11 cellular contexts compared by ENCODE assay signal in the genomic region with DNA sequence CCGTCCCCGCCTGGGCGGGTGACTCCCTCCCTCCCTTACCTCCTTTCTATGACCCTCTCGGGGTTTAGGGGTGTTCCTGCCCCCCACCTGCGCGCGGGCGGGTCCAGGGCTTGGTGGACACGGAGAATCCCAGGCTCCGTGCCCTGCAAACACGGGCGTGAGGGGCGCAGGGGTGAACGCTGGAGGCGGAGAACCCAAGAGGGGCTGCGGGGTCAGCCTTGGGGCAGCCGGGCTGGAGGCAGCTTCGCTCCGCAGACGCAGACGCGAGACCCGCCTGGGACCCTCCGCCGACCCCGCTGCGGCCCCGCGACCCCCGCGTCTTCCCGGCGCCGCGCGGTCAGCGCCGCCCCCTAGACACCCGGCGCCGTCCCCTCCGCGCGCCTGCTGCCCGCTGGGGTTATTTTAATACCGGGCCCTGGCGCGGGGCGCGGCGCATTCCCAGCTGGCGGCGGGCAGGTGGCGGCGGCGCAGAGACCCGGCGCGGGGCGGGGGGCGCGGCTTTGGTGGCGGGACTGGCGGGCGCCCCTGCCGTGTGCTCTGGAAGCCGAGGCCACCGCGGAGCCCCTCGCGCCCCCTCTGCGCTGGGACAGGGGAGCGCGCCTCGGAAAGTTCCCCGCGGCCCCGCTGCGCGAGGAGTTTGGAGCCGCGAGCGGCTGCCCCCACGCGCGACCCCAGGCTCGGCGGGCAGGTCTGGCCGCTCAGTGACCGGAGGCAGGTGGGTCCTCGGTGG. TPM values are rescaled to one million over a fixed set of nuclear protein-coding genes. Genes with fewer than 3 reads are reported as not detected.
DNase-seq lines count a peak whose midpoint lies in the region; ATAC-seq and TF ChIP-seq lines count a peak whose summit lies in the region.
"Had no signal": no experiment of that assay in that cellular context is flagged by ENCODE, and none has a peak within 500 bp of the region (broad histone marks: within the 10 kb centered on the region; RNA-seq: fewer than 3 reads in every experiment).

A gene (plus strand): TSS at position 433 of the 730 bp plus-strand sequence. CDS start 2,560 bp downstream, outside the sequence.

- DNase-seq in epithelial cell of proximal tubule (ENCODE audit: low read depth) (no peak), nephron progenitor cell (peak; percentile 79), NCI-H510A (lab: John Stamatoyannopoulos, UW) (no peak), NOMO-1 treated with DMSO at 0.1 percent for 48 hours (lab: John Stamatoyannopoulos, UW; ENCODE audit: unreplicated experiment) (no peak)
- DNase-seq: activated CD4-positive, CD25-positive, alpha-beta regulatory T cell; foreskin melanocyte had no signal

- no peaks in the 10 kb centered on the region; a peak in 1 of 22 replicates for H3K9me3 ChIP-seq in BLaER1 treated with 17β-estradiol and CSF1 and Interleukin-3, amounts not matched to agents 10 nM and 100 nM (replicated peaks in 1 of 11)

- H3K27me3 ChIP-seq in BLaER1 treated with 17β-estradiol and CSF1 and Interleukin-3, amounts not matched to agents 10 nM and 100 nM: peaks cover 39 to 79% (median 58%) of the 10 kb centered on the region in 11 experiments
- no peaks in the 10 kb centered on the region for H3K27me3 ChIP-seq in KMS-11 (ENCODE audit: insufficient read depth, low read depth)

- H3K27me3 Mint-ChIP-seq in nephron progenitor cell (ENCODE audit: low read depth, poor library complexity): peaks cover 25% of the 10 kb centered on the region

- H4K20me1 ChIP-seq in BLaER1 treated with 17β-estradiol and CSF1 and Interleukin-3, amounts not matched to agents 10 nM and 100 nM: peaks cover 0 to 28% (median 11%) of the 10 kb centered on the region in 11 experiments; a peak in 8 of 22 replicates
- no peaks in the 10 kb centered on the region for H4K20me1 ChIP-seq in KMS-11 (ENCODE audit: insufficient read depth)

- peaks cover 44% of the 10 kb centered on the region for H3K4me1 Mint-ChIP-seq in nephron progenitor cell

- H3K79me2 ChIP-seq in KMS-11 (ENCODE audit: insufficient read depth, low read depth): no peaks in the 10 kb centered on the region

- no peaks in the 10 kb centered on the region for H3K36me3 ChIP-seq in BLaER1 treated with 17β-estradiol and CSF1 and Interleukin-3, amounts not matched to agents 10 nM and 100 nM
- no peaks in the 10 kb centered on the region for H3K36me3 ChIP-seq in KMS-11 (ENCODE audit: insufficient read depth)

- H3K9ac ChIP-seq in BLaER1 treated with 17β-estradiol and CSF1 and Interleukin-3, amounts not matched to agents 10 nM and 100 nM: peak within 1 kb of the TSS in 9 of 11 experiments; percentile 4 to 67 (median 33); a peak in 13 of 22 replicates
- H3K9ac ChIP-seq in KMS-11: peak within 1 kb of the TSS; percentile 71

- H3K27ac ChIP-seq in BLaER1 treated with 17β-estradiol and CSF1 and Interleukin-3, amounts not matched to agents 10 nM and 100 nM: peak within 1 kb of the TSS in 4 of 11 experiments; percentile 40 to 50 (median 44); a peak in 7 of 22 replicates
- H3K27ac ChIP-seq in KMS-11: peak within 1 kb of the TSS; percentile 83

- H3K4me1 ChIP-seq in BLaER1 treated with 17β-estradiol and CSF1 and Interleukin-3, amounts not matched to agents 10 nM and 100 nM: peaks cover 42 to 54% (median 47%) of the 10 kb centered on the region in 10 experiments
- H3K4me1 ChIP-seq in KMS-11 (ENCODE audit: low read depth, poor library complexity, severe bottlenecking): peaks cover 38% of the 10 kb centered on the region

- H3K27ac Mint-ChIP-seq in nephron progenitor cell: peak within 1 kb of the TSS; percentile 74

- H3K4me3 Mint-ChIP-seq in nephron progenitor cell: peak within 1 kb of the TSS; percentile 80

- H3K4me3 ChIP-seq in BLaER1 treated with 17β-estradiol and CSF1 and Interleukin-3, amounts not matched to agents 10 nM and 100 nM: peak within 1 kb of the TSS; percentile 28 to 54 (median 42); a peak in 19 of 20 replicates
- no peak within 1 kb of the TSS for H3K4me3 ChIP-seq in KMS-11 (IDR thresholded peaks at IDR 0.05; ENCODE audit: insufficient read depth, low read depth, low read length)
- H3K4me3 ChIP-seq in epithelial cell of proximal tubule (ENCODE audit: low read depth, low read length): peak within 1 kb of the TSS; percentile 43

- H2AFZ ChIP-seq in KMS-11 (ENCODE audit: low read depth): peak within 1 kb of the TSS; percentile 100

- no peak for TF ChIP-seq CTCF in KMS-11 (conservative IDR thresholded peaks at IDR 0.05; ENCODE audit: low read depth, low read length)
- no peak for TF ChIP-seq CTCF in epithelial cell of proximal tubule (conservative IDR thresholded peaks at IDR 0.05; ENCODE audit: low read depth, low read length)
- no peak for TF ChIP-seq CTCF in nephron progenitor cell (IDR thresholded peaks at IDR 0.05)

- peaks cover 4% of the 10 kb centered on the region for H3K36me3 Mint-ChIP-seq in nephron progenitor cell (ENCODE audit: low read depth)

- ATAC-seq in GM18861 (IDR thresholded peaks at IDR 0.05; ENCODE audit: unreplicated experiment) (no peak), GM19452 (IDR thresholded peaks at IDR 0.05; ENCODE audit: unreplicated experiment) (no peak)

- peak within 1 kb of the TSS; percentile 74 to 97 (median 86) for H3K4me2 ChIP-seq in BLaER1 treated with 17β-estradiol and CSF1 and Interleukin-3, amounts not matched to agents 10 nM and 100 nM
- peak within 1 kb of the TSS; percentile 99 for H3K4me2 ChIP-seq in KMS-11

- H3K9me3 Mint-ChIP-seq in nephron progenitor cell: peaks cover 8% of the 10 kb centered on the region

RNA-seq across cellular contexts. Expression of the gene that starts here (rescaled TPM):
- not detected in 2 replicates for total RNA-seq in epithelial cell of proximal tubule
- total RNA-seq: HT-29 had no signal
